ENCODE assay signal across 10 cellular contexts in the genomic region with DNA sequence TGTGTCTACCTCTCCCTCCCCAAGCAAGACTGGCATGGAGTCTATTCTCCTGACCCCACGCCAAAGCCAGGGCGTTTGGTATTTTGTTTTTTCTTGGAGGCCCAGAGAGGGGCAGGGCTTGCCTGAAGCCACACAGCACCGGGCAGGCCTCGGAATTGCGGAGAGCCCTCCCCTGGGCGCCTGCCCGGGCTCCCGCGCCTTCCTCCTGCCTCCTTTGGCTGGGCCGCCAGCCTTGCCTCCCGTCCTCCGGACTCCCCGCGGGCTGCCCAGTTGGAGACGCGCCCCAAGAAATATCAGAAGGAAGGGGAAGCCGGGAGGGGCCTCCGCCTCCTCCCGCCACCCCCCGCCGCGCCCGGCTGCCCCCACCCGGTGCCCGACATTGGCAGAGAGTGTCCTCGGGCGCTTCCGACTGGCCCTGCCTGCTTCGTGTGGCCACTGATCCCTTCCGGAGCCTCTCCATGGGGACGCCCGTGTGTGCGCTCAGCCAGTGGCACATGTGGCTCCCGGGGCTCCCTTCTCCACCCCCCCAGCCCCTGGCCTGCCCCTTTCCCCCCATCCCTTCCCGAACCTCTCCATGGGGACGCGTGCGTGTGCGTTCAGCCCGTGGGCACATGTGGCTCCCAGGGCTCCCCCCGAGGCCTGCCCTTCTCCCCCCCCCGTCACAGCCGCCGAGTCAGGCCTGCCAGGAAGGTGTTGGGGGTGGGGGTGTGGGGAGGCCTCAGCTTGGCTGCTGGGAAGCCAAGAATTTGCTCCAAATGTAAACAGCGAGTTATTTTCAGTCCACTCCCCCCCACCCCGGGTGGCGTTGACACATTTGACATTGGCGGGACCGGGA. TPM values are rescaled to one million over a fixed set of nuclear protein-coding genes. Genes with fewer than 3 reads are reported as not detected.
DNase-seq lines count a peak whose midpoint lies in the region; ATAC-seq and TF ChIP-seq lines count a peak whose summit lies in the region.
"Had no signal": no experiment of that assay in that cellular context is flagged by ENCODE, and none has a peak within 500 bp of the region (broad histone marks: within the 10 kb centered on the region; RNA-seq: fewer than 3 reads in every experiment).

No MANE protein-coding gene starts in this region.

- peak overlapping the region; percentile 96 for H3K9ac ChIP-seq in mucosa of stomach (ENCODE audit: low read length)

- H3K36me3 ChIP-seq in esophagus squamous epithelium: peaks cover 0 to 22% (median 0%) of the 10 kb centered on the region in 3 donors
- H3K36me3 ChIP-seq in mucosa of stomach (ENCODE audit: control insufficient read depth, insufficient read depth, low read length): peaks cover 4% of the 10 kb centered on the region
- H3K36me3 ChIP-seq in uterus: no peaks in the 10 kb centered on the region

- H3K9me3 ChIP-seq in esophagus squamous epithelium: no peaks in the 10 kb centered on the region
- H3K9me3 ChIP-seq in mucosa of stomach (ENCODE audit: control insufficient read depth, low read length): no peaks in the 10 kb centered on the region
- H3K9me3 ChIP-seq in uterus: no peaks in the 10 kb centered on the region

- H3K4me1 ChIP-seq in esophagus squamous epithelium (peaks cover 63 to 100% (median 73%) of the 10 kb centered on the region in 3 donors), mucosa of stomach (ENCODE audit: control insufficient read depth, insufficient read depth, low read length) (peaks cover 47% of the 10 kb centered on the region), uterus (peaks cover 0 to 3% of the 10 kb centered on the region in 2 donors)

- TF ChIP-seq POLR2A in esophagus squamous epithelium (IDR thresholded peaks at IDR 0.05) (no peak), uterus (IDR thresholded peaks at IDR 0.05) (peak in 1 of 2 donors; percentile 14)

- TF ChIP-seq CTCF in esophagus squamous epithelium (IDR thresholded peaks at IDR 0.05) (no peak), uterus (IDR thresholded peaks at IDR 0.05) (no peak)

- no peaks in the 10 kb centered on the region for H3K27me3 ChIP-seq in esophagus squamous epithelium
- H3K27me3 ChIP-seq in mucosa of stomach (ENCODE audit: control insufficient read depth, insufficient read depth, low read length): no peaks in the 10 kb centered on the region
- no peaks in the 10 kb centered on the region for H3K27me3 ChIP-seq in uterus

- peak in 2 of 3 experiments; percentile 73 to 83 for DNase-seq in NCI-H1417 (lab: John Stamatoyannopoulos, UW)
- no peak for DNase-seq in NCI-H1417 treated with DMSO at 0.1 percent for 48 hours (lab: John Stamatoyannopoulos, UW)
- no peak for DNase-seq in esophagus squamous epithelium (lab: John Stamatoyannopoulos, UW)
- DNase-seq in uterus: peak; percentile 93 to 95
- DNase-seq in UCSD-AML1 (lab: John Stamatoyannopoulos, UW; ENCODE audit: unreplicated experiment): no peak
- no peak for DNase-seq in activated CD4-positive, alpha-beta T cell treated with anti-CD3 and anti-CD28 coated beads for 1 hour
- DNase-seq: activated CD8-positive, alpha-beta T cell treated with anti-CD3 and anti-CD28 coated beads, Interleukin-2, amount 10 ng/mL, durations not matched to agents 7 days and 5 days had no signal

- WGBS in esophagus squamous epithelium, 2 donors: 50 to 60% methylated on average over 1 to 15 of the region's 49 CpGs

- H3K27ac ChIP-seq in esophagus squamous epithelium: peak overlapping the region; percentile 95 to 99 (median 98)
- H3K27ac ChIP-seq in uterus: peak overlapping the region; percentile 98 to 100
- H3K27ac ChIP-seq: HL-60 had no signal

- intact Hi-C loops in esophagus squamous epithelium (cut with DNase I): no loop called here
- intact Hi-C loops in uterus (cut with DNase I; ENCODE audit: low total_unique reads): loop anchor here (2.0 kb wide), 1 partner anchor 43 kb away; no protein-coding TSS in a partner anchor

- H3K4me3 ChIP-seq in esophagus squamous epithelium (peak overlapping the region; percentile 34 to 66 (median 50)), mucosa of stomach (ENCODE audit: low read length) (peak overlapping the region; percentile 37), uterus (peak overlapping the region; percentile 41 to 67)

- ATAC-seq in GM18498 (IDR thresholded peaks at IDR 0.05; ENCODE audit: unreplicated experiment): no peak
- ATAC-seq: activated CD8-positive, alpha-beta T cell treated with anti-CD3 and anti-CD28 coated beads, Interleukin-2, amount 10 ng/mL, durations not matched to agents 7 days and 5 days had no signal

RNA-seq across cellular contexts. Expression of a gene that starts 37.3 kb away (rescaled TPM):
- total RNA-seq in esophagus squamous epithelium (10 to 100 TPM; 40.8 to 80.9 (median 61.0) TPM), uterus (100 to 1,000 TPM in 2 of 4 donors, 10 to 100 TPM in 2; 18.5 to 361 (median 82.9) TPM)

Comparison
In these comparisons a context has a peak if more than half of its experiments do, and no peak if none do; other contexts are left out.
1. DNase-seq: peak in NCI-H1417 (2 of 3) and uterus (2 of 2); none in NCI-H1417 treated with DMSO at 0.1 percent for 48 hours (single experiment), esophagus squamous epithelium (single experiment), UCSD-AML1 (single experiment) and activated CD4-positive, alpha-beta T cell treated with anti-CD3 and anti-CD28 coated beads for 1 hour (single experiment).
2. Peak in every context shown above with its lines, with median percentiles within 50 percentile points of each other: H3K4me3 ChIP-seq.